In genomic region chr1:86704456-86704971, GRCh38 we compare ENCODE assay signal across 1 cellular context.
A peak's percentile ranks its signal among the peaks of the same experiment; 100 is the strongest.
TF ChIP-seq lines count a peak whose summit lies in the region.

Gene SH3GLB1 (plus strand): TSS chr1:86704576. CDS start chr1:86704900, 324 bp downstream.

TF ChIP-seq in K562, 482 proteins besides CTCF, POLR2A, EP300 and RAD21 (continued from another document and continues in another):
- TF ChIP-seq HCFC1 (IDR thresholded peaks at IDR 0.05; ENCODE audit: low read depth, low read length) (no peak), MLLT1 (IDR thresholded peaks at IDR 0.05) (peak in 1 of 2 experiments; percentile 52; a peak in 1 of 4 replicates), ZNF133 (CRISPR knock-in tag; IDR thresholded peaks at IDR 0.05) (no peak), RBM34 (IDR thresholded peaks at IDR 0.05; ENCODE audit: borderline replicate concordance, insufficient read depth, low read length) (no peak; the same call in 1 of the 2 replicates), FUS (optimal IDR thresholded peaks at IDR 0.05; ENCODE audit: low read depth, low read length) (peak; percentile 93), ETV5 (CRISPR knock-in tag; IDR thresholded peaks at IDR 0.05; ENCODE audit: low read depth) (peak; percentile 18; the same call in 1 of the 2 replicates), TSHZ1 (CRISPR knock-in tag; IDR thresholded peaks at IDR 0.05) (no peak), EHMT2 (IDR thresholded peaks at IDR 0.05) (no peak), PTBP1 (IDR thresholded peaks at IDR 0.05; ENCODE audit: low read depth, low read length) (no peak), XRCC5 (IDR thresholded peaks at IDR 0.05; ENCODE audit: low read depth, low read length) (no peak), THRB (CRISPR knock-in tag; conservative IDR thresholded peaks at IDR 0.05) (no peak), THRAP3 (IDR thresholded peaks at IDR 0.05; ENCODE audit: borderline replicate concordance) (no peak), ZNF398 (CRISPR knock-in tag; IDR thresholded peaks at IDR 0.05) (no peak), CC2D1A (IDR thresholded peaks at IDR 0.05) (no peak), NBN (IDR thresholded peaks at IDR 0.05; ENCODE audit: low read depth) (peak; percentile 68; the same call in 1 of the 2 replicates), HDAC6 (IDR thresholded peaks at IDR 0.05; ENCODE audit: low read depth, low read length) (no peak), RHOXF2B (CRISPR knock-in tag; conservative IDR thresholded peaks at IDR 0.05) (no peak), CBX1 (IDR thresholded peaks at IDR 0.05; ENCODE audit: low read depth) (peak; percentile 47; the same call in 1 of the 2 replicates), FOXK2 (conservative IDR thresholded peaks at IDR 0.05 in 1 of 2, IDR thresholded peaks at IDR 0.05 in 1 of 2; ENCODE audit: low read depth in 2 of 2) (peak; percentile 62 to 70; a peak in 3 of 4 replicates), POLR2B (IDR thresholded peaks at IDR 0.05; ENCODE audit: low read depth, partially characterized antibody) (peak; percentile 65), MAX (CRISPR knock-in tag; IDR thresholded peaks at IDR 0.05) (no peak; the same call in 1 of the 2 replicates), ESRRB (CRISPR knock-in tag; IDR thresholded peaks at IDR 0.05; ENCODE audit: borderline replicate concordance) (no peak), RFX7 (CRISPR knock-in tag; IDR thresholded peaks at IDR 0.05) (no peak), HNRNPL (IDR thresholded peaks at IDR 0.05; ENCODE audit: low read depth, low read length) (peak; percentile 81), ZNF584 (CRISPR knock-in tag; IDR thresholded peaks at IDR 0.05; ENCODE audit: low read depth) (no peak), HNRNPLL (IDR thresholded peaks at IDR 0.05; ENCODE audit: low read depth, low read length, poor library complexity, severe bottlenecking) (peak; percentile 61), DNMT1 (IDR thresholded peaks at IDR 0.05) (no peak), SAP30 (IDR thresholded peaks at IDR 0.05; ENCODE audit: borderline replicate concordance, insufficient read depth, low read depth, low read length, poor library complexity, severe bottlenecking) (peak; percentile 49), GTF3C2 (IDR thresholded peaks at IDR 0.05; ENCODE audit: borderline replicate concordance, extremely low read depth, insufficient read length) (no peak), RERE (CRISPR knock-in tag; IDR thresholded peaks at IDR 0.05; ENCODE audit: borderline replicate concordance) (no peak), RBM15 (IDR thresholded peaks at IDR 0.05; ENCODE audit: insufficient read depth, low read length) (no peak), GTF2B (IDR thresholded peaks at IDR 0.05; ENCODE audit: extremely low read depth, insufficient read length) (no peak), MLX (CRISPR knock-in tag; conservative IDR thresholded peaks at IDR 0.05) (no peak), TAL1 (IDR thresholded peaks at IDR 0.05) (no peak), ZNF121 (CRISPR knock-in tag; conservative IDR thresholded peaks at IDR 0.05) (no peak), ZNF324 (CRISPR knock-in tag; IDR thresholded peaks at IDR 0.05) (no peak), BDP1 (IDR thresholded peaks at IDR 0.05; ENCODE audit: insufficient read depth, insufficient read length) (no peak), DPF2 (IDR thresholded peaks at IDR 0.05) (peak; percentile 9; the same call in 1 of the 2 replicates), ZNF253 (CRISPR knock-in tag; conservative IDR thresholded peaks at IDR 0.05) (no peak), TCF15 (CRISPR knock-in tag; IDR thresholded peaks at IDR 0.05) (no peak), SRSF7 (optimal IDR thresholded peaks at IDR 0.05; ENCODE audit: low read depth, low read length) (no peak), CSDE1 (IDR thresholded peaks at IDR 0.05) (no peak), COPS2 (conservative IDR thresholded peaks at IDR 0.05) (no peak), KAT2B (IDR thresholded peaks at IDR 0.05; ENCODE audit: low read depth, low read length) (no peak)
